In the genomic region with DNA sequence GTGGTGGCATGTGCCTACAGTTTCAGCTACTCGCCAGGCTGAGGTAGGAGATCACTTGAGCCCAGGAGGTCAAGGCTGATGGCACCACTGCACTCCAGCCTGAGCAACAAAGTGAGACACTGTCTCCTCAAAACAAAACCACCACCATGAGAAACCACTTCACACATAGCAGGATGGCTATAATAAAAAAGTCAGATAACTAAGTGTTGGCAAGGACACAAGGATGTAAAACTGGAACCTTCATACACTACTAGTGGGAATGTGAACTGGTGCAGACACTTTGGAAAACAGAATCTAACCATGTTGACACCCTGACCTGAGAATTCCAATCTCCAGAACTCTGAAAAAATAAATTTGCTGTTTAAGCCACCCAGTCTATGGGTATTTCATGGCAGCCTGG, we compare ENCODE assay signal across 37 cellular contexts.
"Had no signal": no experiment of that assay in that cellular context is flagged by ENCODE, and none has a peak within 500 bp of the region (broad histone marks: within the 10 kb centered on the region; RNA-seq: fewer than 3 reads in every experiment).

No MANE protein-coding gene starts in this region.

- H3K4me1 Mint-ChIP-seq: brain had no signal

- H3K36me3 ChIP-seq: ascending aorta had no signal

- H3K27ac Mint-ChIP-seq: activated CD4-positive, alpha-beta memory T cell treated with anti-CD3 and anti-CD28 coated beads, Interleukin-2, amount 10 ng/mL, durations not matched to agents 7 days and 5 days; activated CD4-positive, alpha-beta T cell treated with anti-CD3 and anti-CD28 coated beads, Interleukin-2, amount 10 ng/mL, durations not matched to agents 24 days and 14 days; activated CD8-positive, alpha-beta memory T cell treated with anti-CD3 and anti-CD28 coated beads, Interleukin-2, amount 10 ng/mL, durations not matched to agents 7 days and 5 days; activated CD8-positive, alpha-beta T cell treated with anti-CD3 and anti-CD28 coated beads, Interleukin-2, amount 10 ng/mL, durations not matched to agents 7 days and 5 days; activated naive CD4-positive, alpha-beta T cell treated with anti-CD3 and anti-CD28 coated beads for 36 hours; activated naive CD8-positive, alpha-beta T cell treated with anti-CD3 and anti-CD28 coated beads, Interleukin-2, amount 10 ng/mL, durations not matched to agents 7 days and 5 days; activated naive CD8-positive, alpha-beta T cell treated with anti-CD3 and anti-CD28 coated beads, Interleukin-2, amount 50 U/mL, for 24 hours; activated T-cell treated with anti-CD3 and anti-CD28 coated beads, Interleukin-2, amount 50 U/mL, for 24 hours; activated T-helper 2 cell treated with anti-CD3 and anti-CD28 coated beads, Interferon-gamma antibody, Interleukin-2, Interleukin-4, amounts not matched to agents 10 μg/mL and 5 μg/mL and 100 μg/mL, durations not matched to agents 14 hours and 24 hours and 36 hours; T-helper 1 cell treated with Interleukin-12 subunit alpha and Interleukin-12 subunit beta and Interleukin-4 antibody, amounts not matched to agents 30 μg/mL and 1 μg/mL, for 36 hours; T-helper 2 cell treated with Interferon-gamma antibody and Interleukin-4, amounts not matched to agents 5 μg/mL and 100 μg/mL, for 36 hours had no signal

- H3K27me3 Mint-ChIP-seq: activated B cell treated with CpG ODN at 0.5 μM for 24 hours; activated CD4-positive, alpha-beta memory T cell treated with anti-CD3 and anti-CD28 coated beads, Interleukin-2, amount 10 ng/mL, durations not matched to agents 7 days and 5 days; activated CD4-positive, alpha-beta T cell treated with anti-CD3 and anti-CD28 coated beads, Interleukin-2, amount 10 ng/mL, durations not matched to agents 24 days and 14 days; activated CD8-positive, alpha-beta memory T cell treated with anti-CD3 and anti-CD28 coated beads, Interleukin-2, amount 10 ng/mL, durations not matched to agents 7 days and 5 days; activated naive CD8-positive, alpha-beta T cell; activated naive CD8-positive, alpha-beta T cell treated with anti-CD3 and anti-CD28 coated beads, Interleukin-2, amount 10 ng/mL, durations not matched to agents 7 days and 5 days; activated naive CD8-positive, alpha-beta T cell treated with anti-CD3 and anti-CD28 coated beads, Interleukin-2, amount 50 U/mL, for 24 hours; activated T-cell treated with anti-CD3 and anti-CD28 coated beads, Interleukin-2, amount 50 U/mL, for 24 hours; brain; central memory CD8-positive, alpha-beta T cell had no signal

- H3K4me1 ChIP-seq: ascending aorta had no signal

- H3K4me3 Mint-ChIP-seq: activated B cell treated with CpG ODN at 0.5 μM for 24 hours; activated CD4-positive, alpha-beta memory T cell treated with anti-CD3 and anti-CD28 coated beads, Interleukin-2, amount 10 ng/mL, durations not matched to agents 7 days and 5 days; activated CD4-positive, alpha-beta T cell treated with anti-CD3 and anti-CD28 coated beads, Interleukin-2, amount 10 ng/mL, durations not matched to agents 24 days and 14 days; activated CD8-positive, alpha-beta memory T cell treated with anti-CD3 and anti-CD28 coated beads, Interleukin-2, amount 10 ng/mL, durations not matched to agents 7 days and 5 days; activated CD8-positive, alpha-beta T cell treated with anti-CD3 and anti-CD28 coated beads, Interleukin-2, amount 10 ng/mL, durations not matched to agents 7 days and 5 days; activated naive CD4-positive, alpha-beta T cell treated with anti-CD3 and anti-CD28 coated beads for 36 hours; activated naive CD8-positive, alpha-beta T cell; activated naive CD8-positive, alpha-beta T cell treated with anti-CD3 and anti-CD28 coated beads, Interleukin-2, amount 10 ng/mL, durations not matched to agents 7 days and 5 days; activated naive CD8-positive, alpha-beta T cell treated with anti-CD3 and anti-CD28 coated beads, Interleukin-2, amount 50 U/mL, for 24 hours; activated T-cell treated with anti-CD3 and anti-CD28 coated beads, Interleukin-2, amount 50 U/mL, for 24 hours; brain; central memory CD8-positive, alpha-beta T cell; T-helper 1 cell treated with Interleukin-12 subunit alpha and Interleukin-12 subunit beta and Interleukin-4 antibody, amounts not matched to agents 30 μg/mL and 1 μg/mL, for 36 hours; T-helper 2 cell treated with Interferon-gamma antibody and Interleukin-4, amounts not matched to agents 5 μg/mL and 100 μg/mL, for 36 hours had no signal

- H3K4me3 ChIP-seq: ascending aorta, cardiac muscle cell had no signal

- DNase-seq: activated B cell treated with CpG ODN at 0.5 μM for 24 hours; activated CD4-positive, alpha-beta memory T cell treated with anti-CD3 and anti-CD28 coated beads, Interleukin-2, amount 10 ng/mL, durations not matched to agents 7 days and 5 days; activated CD4-positive, alpha-beta T cell treated with anti-CD3 and anti-CD28 coated beads for 4 hours; activated CD4-positive, alpha-beta T cell treated with anti-CD3 and anti-CD28 coated beads, Interleukin-2, amount 50 U/mL, for 1 hour; activated CD4-positive, alpha-beta T cell treated with anti-CD3 and anti-CD28 coated beads, Interleukin-2, amount 50 U/mL, for 48 hours; activated CD4-positive, CD25-positive, alpha-beta regulatory T cell treated with anti-CD3 and anti-CD28 coated beads, Interleukin-2, amount 50 U/mL, for 72 hours; activated CD8-positive, alpha-beta memory T cell treated with anti-CD3 and anti-CD28 coated beads for 24 hours; activated CD8-positive, alpha-beta memory T cell treated with anti-CD3 and anti-CD28 coated beads, Interleukin-2, amount 10 ng/mL, durations not matched to agents 7 days and 5 days; activated CD8-positive, alpha-beta memory T cell treated with anti-CD3 and anti-CD28 coated beads, Interleukin-2, amount 50 U/mL, for 48 hours; activated CD8-positive, alpha-beta T cell treated with anti-CD3 and anti-CD28 coated beads, Interleukin-2, amount 10 ng/mL, durations not matched to agents 7 days and 5 days; activated effector memory CD4-positive, alpha-beta T cell treated with Interleukin-2 at 50 U/mL for 16 hours; activated gamma-delta T cell; activated naive CD4-positive, alpha-beta T cell treated with anti-CD3 and anti-CD28 coated beads for 36 hours; activated naive CD4-positive, alpha-beta T cell treated with anti-CD3 and anti-CD28 coated beads, Interleukin-2, amount 50 U/mL, for 16 hours; activated naive CD8-positive, alpha-beta T cell treated with anti-CD3 and anti-CD28 coated beads, Interleukin-2, amount 10 ng/mL, durations not matched to agents 7 days and 5 days; activated naive CD8-positive, alpha-beta T cell treated with anti-CD3 and anti-CD28 coated beads, Interleukin-2, amount 50 U/mL, for 24 hours; activated T-cell treated with anti-CD3 and anti-CD28 coated beads, Interleukin-2, amount 50 U/mL, for 24 hours; activated T-cell treated with anti-CD3 and anti-CD28 coated beads, Interleukin-2, amount 50 U/mL, for 48 hours; amygdala; anterior cingulate cortex; caudate nucleus; cerebellar nuclear complex; T-helper 1 cell; T-helper 2 cell; T-helper 9 cell had no signal

- H3K27me3 ChIP-seq: ascending aorta, cardiac muscle cell had no signal

- ATAC-seq: activated CD8-positive, alpha-beta memory T cell treated with anti-CD3 and anti-CD28 coated beads, Interleukin-2, amount 10 ng/mL, durations not matched to agents 7 days and 5 days; activated CD8-positive, alpha-beta T cell treated with anti-CD3 and anti-CD28 coated beads, Interleukin-2, amount 10 ng/mL, durations not matched to agents 7 days and 5 days; activated naive CD8-positive, alpha-beta T cell treated with anti-CD3 and anti-CD28 coated beads, Interleukin-2, amount 50 U/mL, for 24 hours had no signal

- FAIRE-seq: bronchial epithelial cell, TTC549 had no signal

- H3K27ac ChIP-seq: ascending aorta, cardiac muscle cell, VCaP had no signal
